8 cellular contexts compared by ENCODE assay signal in the genomic region with DNA sequence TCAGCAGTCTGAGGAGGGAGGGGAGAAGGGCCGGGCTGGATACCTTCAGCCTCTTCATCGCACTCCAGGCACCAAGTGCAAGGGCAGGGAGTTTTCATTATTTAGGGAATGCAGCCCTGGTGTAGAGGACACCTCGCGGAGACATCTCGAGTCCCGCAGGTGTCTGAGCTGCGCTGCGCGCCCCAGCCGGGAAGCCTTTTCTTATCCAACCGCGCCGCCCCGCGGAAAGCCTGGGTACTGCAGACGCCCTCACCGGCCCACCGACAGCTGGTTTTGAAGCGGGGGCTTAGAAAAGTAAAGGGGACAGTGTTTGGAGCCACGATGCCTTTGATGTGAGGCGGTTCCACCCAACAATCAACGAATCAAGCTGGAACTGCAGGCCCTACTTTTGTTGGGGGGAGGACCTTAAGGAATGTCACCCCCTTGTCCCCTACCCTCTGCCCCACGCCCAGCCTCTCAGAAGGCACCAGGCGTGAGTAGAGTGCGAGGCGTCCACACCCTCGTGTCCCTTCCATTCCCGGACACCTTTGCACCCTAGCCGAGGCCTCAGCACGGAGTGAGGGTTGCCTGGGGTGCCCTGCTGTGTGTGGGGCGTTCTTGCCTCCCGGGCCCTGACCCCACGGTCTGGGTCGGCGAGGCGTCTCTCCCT. TPM values are rescaled to one million over a fixed set of nuclear protein-coding genes. Genes with fewer than 3 reads are reported as not detected.
DNase-seq lines count a peak whose midpoint lies in the region; ATAC-seq and TF ChIP-seq lines count a peak whose summit lies in the region.

No MANE protein-coding gene starts in this region.

- no peaks in the 10 kb centered on the region for H4K20me1 ChIP-seq in OCI-LY3 (ENCODE audit: insufficient read depth, low read length)
- no peaks in the 10 kb centered on the region for H4K20me1 ChIP-seq in neural cell (ENCODE audit: insufficient read depth)

- H3K9me3 ChIP-seq in OCI-LY3 (ENCODE audit: insufficient read depth, low read length) (no peaks in the 10 kb centered on the region), neural cell (ENCODE audit: low read length) (no peaks in the 10 kb centered on the region)

- TF ChIP-seq EP300 in neural cell (conservative IDR thresholded peaks at IDR 0.05; ENCODE audit: poor library complexity, severe bottlenecking): no peak

- peak; percentile 98 for TF ChIP-seq RAD21 in neural cell (conservative IDR thresholded peaks at IDR 0.05)

- peak; percentile 98 for TF ChIP-seq CTCF in OCI-LY3 (IDR thresholded peaks at IDR 0.05; ENCODE audit: low read depth, low read length)
- TF ChIP-seq CTCF in neural cell (IDR thresholded peaks at IDR 0.05; ENCODE audit: poor library complexity, severe bottlenecking): peak; percentile 98

- H3K27ac ChIP-seq in OCI-LY3 (ENCODE audit: low read length) (no peak overlapping the region), neural cell (ENCODE audit: low read length) (no peak overlapping the region)

- ATAC-seq in HG02884 (IDR thresholded peaks at IDR 0.05; ENCODE audit: unreplicated experiment) (peak; percentile 42), GM19397 (IDR thresholded peaks at IDR 0.05; ENCODE audit: unreplicated experiment) (no peak)
- peak; percentile 59 for ATAC-seq in stimulated activated naive CD8-positive, alpha-beta T cell treated with anti-CD3 and anti-CD28 coated beads, Interleukin-15, amount 100 ng/mL, for 72 hours

- H3K4me3 ChIP-seq in OCI-LY3 (ENCODE audit: low read length): no peak overlapping the region
- H3K4me3 ChIP-seq in neural cell (ENCODE audit: low read length): peak overlapping the region; percentile 69

- H3K4me1 Mint-ChIP-seq in stimulated activated naive CD8-positive, alpha-beta T cell treated with anti-CD3 and anti-CD28 coated beads, Interleukin-15, amount 100 ng/mL, for 72 hours: peaks cover 51% of the 10 kb centered on the region

- H2AFZ ChIP-seq in OCI-LY3 (ENCODE audit: low read depth, low read length) (no peak overlapping the region), neural cell (ENCODE audit: low read depth, low read length) (no peak overlapping the region)

- no peaks in the 10 kb centered on the region for H3K9me2 ChIP-seq in neural cell (ENCODE audit: insufficient read depth, low read length)

- H3K4me2 ChIP-seq in OCI-LY3 (ENCODE audit: low read length): no peak overlapping the region
- H3K4me2 ChIP-seq in neural cell (ENCODE audit: low read length): no peak overlapping the region

- H3K9ac ChIP-seq in OCI-LY3 (ENCODE audit: low read length) (no peak overlapping the region), neural cell (ENCODE audit: low read length) (no peak overlapping the region)

- H3K9me3 Mint-ChIP-seq in stimulated activated naive CD8-positive, alpha-beta T cell treated with anti-CD3 and anti-CD28 coated beads, Interleukin-15, amount 100 ng/mL, for 72 hours: no peaks in the 10 kb centered on the region

- peaks cover 78% of the 10 kb centered on the region for H3K27me3 Mint-ChIP-seq in stimulated activated naive CD8-positive, alpha-beta T cell treated with anti-CD3 and anti-CD28 coated beads, Interleukin-15, amount 100 ng/mL, for 72 hours

- peaks cover 14% of the 10 kb centered on the region for H3K27me3 ChIP-seq in OCI-LY3 (ENCODE audit: low read depth, low read length)
- H3K27me3 ChIP-seq in neural cell (ENCODE audit: insufficient read depth, low read depth, low read length): peaks cover 83% of the 10 kb centered on the region

- H3F3A ChIP-seq in neural cell (ENCODE audit: insufficient read depth, low read length, poor library complexity, severe bottlenecking): no peaks in the 10 kb centered on the region

- H3K27ac Mint-ChIP-seq in stimulated activated naive CD8-positive, alpha-beta T cell treated with anti-CD3 and anti-CD28 coated beads, Interleukin-15, amount 100 ng/mL, for 72 hours: peak overlapping the region in 1 of 2 donors; percentile 28

- peak overlapping the region; percentile 62 to 75 for H3K4me3 Mint-ChIP-seq in stimulated activated naive CD8-positive, alpha-beta T cell treated with anti-CD3 and anti-CD28 coated beads, Interleukin-15, amount 100 ng/mL, for 72 hours

- peaks cover 14% of the 10 kb centered on the region for H3K4me1 ChIP-seq in OCI-LY3 (ENCODE audit: low read length)

- H3K36me3 ChIP-seq in OCI-LY3 (replicated peaks; ENCODE audit: low read depth, low read length): no peaks in the 10 kb centered on the region
- H3K36me3 ChIP-seq in neural cell (ENCODE audit: insufficient read depth, low read length): no peaks in the 10 kb centered on the region

- peak; percentile 91 for DNase-seq in D341Med (ENCODE audit: low spot score)
- DNase-seq in activated T-helper 1 cell treated with Interleukin-2 at 50 U/mL for 16 hours (ENCODE audit: low read depth): peak; percentile 63
- DNase-seq in fibroblast of peridontal ligament (ENCODE audit: extremely low read depth): peak; percentile 24
- DNase-seq in stimulated activated naive CD8-positive, alpha-beta T cell treated with anti-CD3 and anti-CD28 coated beads, Interleukin-15, amount 100 ng/mL, for 72 hours: peak; percentile 81 to 85

- no peaks in the 10 kb centered on the region for H3K79me2 ChIP-seq in OCI-LY3 (ENCODE audit: low read length)
- H3K79me2 ChIP-seq in neural cell (replicated peaks; ENCODE audit: insufficient read depth, low read length): no peaks in the 10 kb centered on the region

TF ChIP-seq in neural cell, 6 proteins besides CTCF, POLR2A, EP300 and RAD21:
- TF ChIP-seq SMC3 (conservative IDR thresholded peaks at IDR 0.05; ENCODE audit: poor library complexity): peak; percentile 98
- TF ChIP-seq POLR2AphosphoS5 (IDR thresholded peaks at IDR 0.05): no peak

RNA-seq across cellular contexts. Expression of gene NKX2-2, which starts 8.6 kb away (rescaled TPM):
- polyA plus RNA-seq in neural cell: not detected in 2 replicates
- polyA minus RNA-seq in neural cell: not detected in 2 replicates

Comparison
In these comparisons a context has a peak if more than half of its experiments do, and no peak if none do; other contexts are left out.
1. DNase-seq: peak in every context shown above with its lines; median percentile 91 in D341Med; 83 in stimulated activated naive CD8-positive, alpha-beta T cell treated with anti-CD3 and anti-CD28 coated beads, Interleukin-15, amount 100 ng/mL, for 72 hours; 63 in activated T-helper 1 cell treated with Interleukin-2 at 50 U/mL for 16 hours; 24 in fibroblast of peridontal ligament.